ENCODE assay signal across 32 cellular contexts in genomic region chr4:171162478-171162877, GRCh38.
"Had no signal": no experiment of that assay in that cellular context is flagged by ENCODE, and none has a peak within 500 bp of the region (broad histone marks: within the 10 kb centered on the region; RNA-seq: fewer than 3 reads in every experiment).

No MANE protein-coding gene starts in this region.

- DNase-seq: activated B cell treated with CpG ODN at 0.5 μM for 24 hours; activated CD4-positive, alpha-beta memory T cell treated with anti-CD3 and anti-CD28 coated beads for 36 hours; activated CD4-positive, alpha-beta T cell treated with anti-CD3 and anti-CD28 coated beads for 4 hours; activated CD4-positive, alpha-beta T cell treated with anti-CD3 and anti-CD28 coated beads, Interleukin-2, amount 10 ng/mL, durations not matched to agents 24 days and 14 days; activated CD4-positive, alpha-beta T cell treated with anti-CD3 and anti-CD28 coated beads, Interleukin-2, amount 50 U/mL, for 1 hour; activated CD4-positive, alpha-beta T cell treated with anti-CD3 and anti-CD28 coated beads, Interleukin-2, amount 50 U/mL, for 4 hours; activated CD4-positive, CD25-positive, alpha-beta regulatory T cell treated with anti-CD3 and anti-CD28 coated beads, Interleukin-2, amount 50 U/mL, for 72 hours; activated CD8-positive, alpha-beta memory T cell treated with anti-CD3 and anti-CD28 coated beads, Interleukin-2, amount 50 U/mL, for 4 hours; activated CD8-positive, alpha-beta T cell treated with anti-CD3 and anti-CD28 coated beads for 36 hours; activated effector memory CD4-positive, alpha-beta T cell treated with anti-CD3 and anti-CD28 coated beads, Interleukin-2, amount 50 U/mL, for 16 hours; activated gamma-delta T cell treated with Interleukin-2 at 50 U/mL for 16 hours; activated naive CD4-positive, alpha-beta T cell; activated naive CD4-positive, alpha-beta T cell treated with anti-CD3 and anti-CD28 coated beads for 36 hours; activated naive CD8-positive, alpha-beta T cell treated with anti-CD3 and anti-CD28 coated beads, Interleukin-2, amount 10 ng/mL, durations not matched to agents 7 days and 5 days; activated naive CD8-positive, alpha-beta T cell treated with anti-CD3 and anti-CD28 coated beads, Interleukin-2, amount 50 U/mL, for 24 hours; activated T-cell treated with anti-CD3 and anti-CD28 coated beads for 4 hours; activated T-cell treated with anti-CD3 and anti-CD28 coated beads, Interleukin-2, amount 50 U/mL, for 1 hour; activated T-cell treated with anti-CD3 and anti-CD28 coated beads, Interleukin-2, amount 50 U/mL, for 4 hours; activated T-cell treated with anti-CD3 and anti-CD28 coated beads, Interleukin-2, amount 50 U/mL, for 72 hours; amygdala; anterior cingulate cortex; brain microvascular endothelial cell; central memory CD4-positive, alpha-beta T cell; SW 1271; T-helper 1 cell; T-helper 2 cell; T-helper 9 cell had no signal

- ATAC-seq: activated CD8-positive, alpha-beta T cell treated with anti-CD3 and anti-CD28 coated beads for 36 hours; activated naive CD8-positive, alpha-beta T cell treated with anti-CD3 and anti-CD28 coated beads, Interleukin-2, amount 50 U/mL, for 24 hours; activated T-cell treated with anti-CD3 and anti-CD28 coated beads, Interleukin-2, amount 50 U/mL, for 4 hours; activated T-cell treated with anti-CD3 and anti-CD28 coated beads, Interleukin-2, amount 50 U/mL, for 72 hours; activated T-helper 17 cell treated with anti-CD3 and anti-CD28 coated beads, Interleukin-2, amount 50 U/mL, for 72 hours had no signal

- H3K36me3 ChIP-seq: ascending aorta, brain microvascular endothelial cell, breast epithelium had no signal

- H3K27ac ChIP-seq: ascending aorta, brain microvascular endothelial cell, breast epithelium, VCaP had no signal

- H3K4me3 ChIP-seq: ascending aorta, breast epithelium had no signal

- FAIRE-seq: TTC549 had no signal

- H3K9me3 ChIP-seq: ascending aorta had no signal

- H3K4me1 ChIP-seq: ascending aorta, breast epithelium had no signal

- H3K27me3 ChIP-seq: ascending aorta, brain microvascular endothelial cell, breast epithelium had no signal
